ENCODE assay signal across 9 cellular contexts in genomic region chr1:206505702-206506375, GRCh38. TPM values are rescaled to one million over a fixed set of nuclear protein-coding genes. Genes with fewer than 3 reads are reported as not detected.
A peak's percentile ranks its signal among the peaks of the same experiment; 100 is the strongest.
DNase-seq lines count a peak whose midpoint lies in the region; ATAC-seq and TF ChIP-seq lines count a peak whose summit lies in the region.
"Had no signal": no experiment of that assay in that cellular context is flagged by ENCODE, and none has a peak within 500 bp of the region (broad histone marks: within the 10 kb centered on the region; RNA-seq: fewer than 3 reads in every experiment).

No MANE protein-coding gene starts in this region.

- ATAC-seq in GM19467 (IDR thresholded peaks at IDR 0.05; ENCODE audit: unreplicated experiment), result no peak
- ATAC-seq in GM21717 (IDR thresholded peaks at IDR 0.05; ENCODE audit: unreplicated experiment), result no peak

- DNase-seq in COLO829 (ENCODE audit: low spot score), result peak; percentile 34
- DNase-seq in HuH-7 (ENCODE audit: low spot score), result peak; percentile 71
- peak; percentile 27 for DNase-seq in myocyte (ENCODE audit: low read depth)
- DNase-seq in putamen (ENCODE audit: low spot score), result no peak
- DNase-seq in cerebellar nuclear complex (lab: John Stamatoyannopoulos, UW), result no peak
- DNase-seq: KBM-7 had no signal

- peaks cover 90% of the 10 kb centered on the region for H3K27me3 Mint-ChIP-seq in brain

- peak; percentile 45 to 60 for TF ChIP-seq CTCF in brain (conservative IDR thresholded peaks at IDR 0.05)

- peaks cover 0 to 3% (median 0%) of the 10 kb centered on the region in 5 experiments for H3K9me3 Mint-ChIP-seq in brain

- H3K27ac Mint-ChIP-seq in brain, result peak overlapping the region in 2 of 5 experiments; percentile 23 to 72

- H3K4me3 Mint-ChIP-seq in brain, result peak overlapping the region; percentile 45 to 84 (median 74)

- no peaks in the 10 kb centered on the region for H3K36me3 Mint-ChIP-seq in brain

- H3K4me1 Mint-ChIP-seq in brain, result peaks cover 54% of the 10 kb centered on the region

RNA-seq across cellular contexts. Expression of gene RASSF5, which starts 1.5 kb away (rescaled TPM):
- polyA plus RNA-seq in brain (ENCODE audit: insufficient read depth, low read depth, low replicate concordance), result 3.4 TPM
- 0.11 and 0.16 TPM in 2 replicates for total RNA-seq in myocyte
- 0.37 TPM for polyA plus RNA-seq in myocyte (2012)

RNA-seq across cellular contexts. Expression of gene IKBKE, which starts 35.6 kb away (rescaled TPM):
- 0.59 TPM for polyA plus RNA-seq in brain (ENCODE audit: insufficient read depth, low read depth, low replicate concordance)
- total RNA-seq in myocyte, result 3.9 and 10.0 TPM in 2 replicates
- polyA plus RNA-seq in myocyte (2012), result 4.3 TPM

Comparison
In these comparisons a context has a peak if more than half of its experiments do, and no peak if none do; other contexts are left out.
1. DNase-seq: peak in COLO829 (single experiment), HuH-7 (single experiment) and myocyte (single experiment); none in putamen (single experiment) and cerebellar nuclear complex (0 of 2).